18 cellular contexts compared by ENCODE assay signal in genomic region chr7:18040196-18040595, GRCh38. TPM values are rescaled to one million over a fixed set of nuclear protein-coding genes. Genes with fewer than 3 reads are reported as not detected.
DNase-seq lines count a peak whose midpoint lies in the region; ATAC-seq and TF ChIP-seq lines count a peak whose summit lies in the region.
"Had no signal": no experiment of that assay in that cellular context is flagged by ENCODE, and none has a peak within 500 bp of the region (broad histone marks: within the 10 kb centered on the region; RNA-seq: fewer than 3 reads in every experiment).

No MANE protein-coding gene starts in this region.

- H3K36me3 Mint-ChIP-seq in stimulated activated naive B cell treated with anti-CD40 and anti-IgM and Interleukin-4, amounts not matched to agents 10 μg/mL and 1 μg/mL and 100 μg/mL, for 72 hours = peaks cover 2 to 4% of the 10 kb centered on the region in 2 donors
- H3K36me3 Mint-ChIP-seq: activated CD8-positive, alpha-beta memory T cell treated with anti-CD3 and anti-CD28 coated beads, Interleukin-2, amount 10 ng/mL, durations not matched to agents 7 days and 5 days; activated naive CD4-positive, alpha-beta T cell treated with anti-CD3 and anti-CD28 coated beads, Interleukin-2, amount 50 U/mL, for 24 hours had no signal

- DNase-seq in Right ventricle myocardium superior (no peak), Right ventricle myocardium inferior (ENCODE audit: missing footprints) (no peak), adipocyte (ENCODE audit: low read depth) (peak; percentile 56), foreskin keratinocyte (peak in 1 of 2 donors; percentile 45), stromal cell of bone marrow (ENCODE audit: low read depth) (peak; percentile 24), NOMO-1 treated with dmso at 0.1 percent for 144 hours (lab: John Stamatoyannopoulos, UW; ENCODE audit: unreplicated experiment) (no peak)
- no peak for DNase-seq in activated CD4-positive, alpha-beta T cell treated with anti-CD3 and anti-CD28 coated beads for 1 hour
- no peak for DNase-seq in stimulated activated naive B cell treated with anti-CD40 and anti-IgM and Interleukin-4, amounts not matched to agents 10 μg/mL and 1 μg/mL and 100 μg/mL, for 72 hours
- DNase-seq: 8988T; activated CD8-positive, alpha-beta memory T cell treated with anti-CD3 and anti-CD28 coated beads, Interleukin-2, amount 10 ng/mL, durations not matched to agents 7 days and 5 days; COR-L47; head of caudate nucleus; SIG-M5; stimulated activated CD4-positive, alpha-beta T cell treated with anti-CD3 and anti-CD28 coated beads, Interleukin-15, amount 100 ng/mL, for 24 hours; transverse colon had no signal

- no peak overlapping the region for H3K4me3 Mint-ChIP-seq in stimulated activated naive B cell treated with anti-CD40 and anti-IgM and Interleukin-4, amounts not matched to agents 10 μg/mL and 1 μg/mL and 100 μg/mL, for 72 hours
- H3K4me3 Mint-ChIP-seq: activated CD8-positive, alpha-beta memory T cell treated with anti-CD3 and anti-CD28 coated beads, Interleukin-2, amount 10 ng/mL, durations not matched to agents 7 days and 5 days; activated naive CD4-positive, alpha-beta T cell treated with anti-CD3 and anti-CD28 coated beads, Interleukin-2, amount 50 U/mL, for 24 hours had no signal

- H3K27me3 Mint-ChIP-seq in stimulated activated naive B cell treated with anti-CD40 and anti-IgM and Interleukin-4, amounts not matched to agents 10 μg/mL and 1 μg/mL and 100 μg/mL, for 72 hours = no peaks in the 10 kb centered on the region
- H3K27me3 Mint-ChIP-seq: activated CD8-positive, alpha-beta memory T cell treated with anti-CD3 and anti-CD28 coated beads, Interleukin-2, amount 10 ng/mL, durations not matched to agents 7 days and 5 days had no signal

- no peak overlapping the region for H3K9ac ChIP-seq in adipocyte (ENCODE audit: low read length)

- H3K27me3 ChIP-seq in adipocyte (replicated peaks; ENCODE audit: control insufficient read depth, insufficient read depth, low read length) = no peaks in the 10 kb centered on the region
- no peaks in the 10 kb centered on the region for H3K27me3 ChIP-seq in foreskin keratinocyte
- H3K27me3 ChIP-seq: neutrophil, transverse colon had no signal

- H3K4me1 Mint-ChIP-seq in stimulated activated naive B cell treated with anti-CD40 and anti-IgM and Interleukin-4, amounts not matched to agents 10 μg/mL and 1 μg/mL and 100 μg/mL, for 72 hours = no peaks in the 10 kb centered on the region
- H3K4me1 Mint-ChIP-seq: activated CD8-positive, alpha-beta memory T cell treated with anti-CD3 and anti-CD28 coated beads, Interleukin-2, amount 10 ng/mL, durations not matched to agents 7 days and 5 days; activated naive CD4-positive, alpha-beta T cell treated with anti-CD3 and anti-CD28 coated beads, Interleukin-2, amount 50 U/mL, for 24 hours had no signal

- intact Hi-C loops in Right ventricle myocardium superior (cut with DNase I) = no loop called here
- intact Hi-C loops in Right ventricle myocardium inferior (cut with DNase I) = no loop called here

- H3K27ac Mint-ChIP-seq in stimulated activated naive B cell treated with anti-CD40 and anti-IgM and Interleukin-4, amounts not matched to agents 10 μg/mL and 1 μg/mL and 100 μg/mL, for 72 hours = no peak overlapping the region
- H3K27ac Mint-ChIP-seq: activated CD8-positive, alpha-beta memory T cell treated with anti-CD3 and anti-CD28 coated beads, Interleukin-2, amount 10 ng/mL, durations not matched to agents 7 days and 5 days; activated naive CD4-positive, alpha-beta T cell treated with anti-CD3 and anti-CD28 coated beads, Interleukin-2, amount 50 U/mL, for 24 hours had no signal

- no peak for TF ChIP-seq CTCF in foreskin keratinocyte (conservative IDR thresholded peaks at IDR 0.05)

- peak; percentile 48 for ATAC-seq in Right ventricle myocardium superior (ENCODE audit: poor library complexity)
- no peak for ATAC-seq in Right ventricle myocardium inferior
- ATAC-seq in foreskin keratinocyte = peak; percentile 47
- no peak for ATAC-seq in stimulated activated naive B cell treated with anti-CD40 and anti-IgM and Interleukin-4, amounts not matched to agents 10 μg/mL and 1 μg/mL and 100 μg/mL, for 72 hours (replicated peaks)
- ATAC-seq: activated CD8-positive, alpha-beta memory T cell treated with anti-CD3 and anti-CD28 coated beads, Interleukin-2, amount 10 ng/mL, durations not matched to agents 7 days and 5 days had no signal

- no peak overlapping the region for H3K27ac ChIP-seq in foreskin keratinocyte
- H3K27ac ChIP-seq: neutrophil, transverse colon had no signal

- H3K9me3 ChIP-seq in adipocyte (ENCODE audit: control insufficient read depth, low read length) = peaks cover 8% of the 10 kb centered on the region
- H3K9me3 ChIP-seq: neutrophil, transverse colon had no signal

- H3K4me1 ChIP-seq in adipocyte (ENCODE audit: control insufficient read depth, insufficient read depth, low read length) (no peaks in the 10 kb centered on the region), foreskin keratinocyte (peaks cover 6% of the 10 kb centered on the region)
- H3K4me1 ChIP-seq: transverse colon had no signal

- H3K9me3 Mint-ChIP-seq in stimulated activated naive B cell treated with anti-CD40 and anti-IgM and Interleukin-4, amounts not matched to agents 10 μg/mL and 1 μg/mL and 100 μg/mL, for 72 hours = peaks cover 2 to 4% of the 10 kb centered on the region in 2 donors

- H3K36me3 ChIP-seq in adipocyte (ENCODE audit: control insufficient read depth, insufficient read depth, low read length, severe bottlenecking) = no peaks in the 10 kb centered on the region
- H3K36me3 ChIP-seq: neutrophil, transverse colon had no signal

- H3K4me3 ChIP-seq in adipocyte (ENCODE audit: low read length) = no peak overlapping the region
- H3K4me3 ChIP-seq: transverse colon had no signal

RNA-seq across cellular contexts. Expression of gene PRPS1L1, which starts 12.6 kb away (rescaled TPM):
- total RNA-seq in Right ventricle myocardium superior (not detected), Right ventricle myocardium inferior (not detected), foreskin keratinocyte (not detected in 2 replicates)
- polyA plus RNA-seq in foreskin keratinocyte = not detected in 2 replicates
- total RNA-seq: activated CD8-positive, alpha-beta memory T cell treated with anti-CD3 and anti-CD28 coated beads, Interleukin-2, amount 10 ng/mL, durations not matched to agents 7 days and 5 days; liver; transverse colon had no signal
- polyA plus RNA-seq: liver had no signal

Comparison
In these comparisons a context has a peak if more than half of its experiments do, and no peak if none do; other contexts are left out.
1. ATAC-seq: peak in Right ventricle myocardium superior (single experiment) and foreskin keratinocyte (single experiment); none in Right ventricle myocardium inferior (single experiment) and stimulated activated naive B cell treated with anti-CD40 and anti-IgM and Interleukin-4, amounts not matched to agents 10 μg/mL and 1 μg/mL and 100 μg/mL, for 72 hours (0 of 2).
2. DNase-seq: peak in adipocyte (single experiment) and stromal cell of bone marrow (single experiment); none in Right ventricle myocardium superior (single experiment), Right ventricle myocardium inferior (single experiment), NOMO-1 treated with dmso at 0.1 percent for 144 hours (single experiment), activated CD4-positive, alpha-beta T cell treated with anti-CD3 and anti-CD28 coated beads for 1 hour (single experiment) and stimulated activated naive B cell treated with anti-CD40 and anti-IgM and Interleukin-4, amounts not matched to agents 10 μg/mL and 1 μg/mL and 100 μg/mL, for 72 hours (single experiment).